20 cellular contexts compared by ENCODE assay signal in genomic region chr17:76642994-76643393, GRCh38. TPM values are rescaled to one million over a fixed set of nuclear protein-coding genes. Genes with fewer than 3 reads are reported as not detected.
DNase-seq lines count a peak whose midpoint lies in the region; ATAC-seq and TF ChIP-seq lines count a peak whose summit lies in the region.
"Had no signal": no experiment of that assay in that cellular context is flagged by ENCODE, and none has a peak within 500 bp of the region (broad histone marks: within the 10 kb centered on the region; RNA-seq: fewer than 3 reads in every experiment).

No MANE protein-coding gene starts in this region.

- H3K4me1 ChIP-seq in hepatocyte (ENCODE audit: insufficient read depth) (peaks cover 32% of the 10 kb centered on the region), transverse colon (peaks cover 0 to 38% (median 17%) of the 10 kb centered on the region in 4 donors)
- H3K4me1 ChIP-seq: tibial nerve had no signal

- H3K9me2 ChIP-seq in hepatocyte (replicated peaks; ENCODE audit: insufficient read depth), result no peaks in the 10 kb centered on the region

- in situ Hi-C loops in transverse colon (cut with MboI; ENCODE audit: low pct_ligation_motif_present in 1 of 4, low pct_unique_long_range_greater_than_20kb in 1 of 4, low sequenced_read_pairs in 3 of 4), result no loop called here

- H2AFZ ChIP-seq in hepatocyte, result no peak overlapping the region
- H2AFZ ChIP-seq: PC-9 had no signal

- CTCF ChIA-PET in activated naive CD4-positive, alpha-beta T cell treated with anti-CD3 and anti-CD28 coated beads for 36 hours (lab: Charles Lee), result interaction anchor here (1.0 to 1.5 kb wide), 3 partner anchors 19 to 72 kb away, joined by 3 to 8 read pairs (median 4); no protein-coding TSS in a partner anchor
- CTCF ChIA-PET in activated CD4-positive, alpha-beta memory T cell treated with anti-CD3 and anti-CD28 coated beads, Interleukin-2, amount 10 ng/mL, durations not matched to agents 7 days and 5 days (lab: Charles Lee), result interaction anchor here (1.6 kb wide), 1 partner anchor 39 kb away, joined by 9 read pairs; no protein-coding TSS in a partner anchor

- H3K79me2 ChIP-seq in hepatocyte, result peaks cover 4% of the 10 kb centered on the region

- no peak for TF ChIP-seq POLR2A in transverse colon (IDR thresholded peaks at IDR 0.05)

- no peak for TF ChIP-seq EP300 in transverse colon (IDR thresholded peaks at IDR 0.05; ENCODE audit: low read depth)

- H4K20me1 ChIP-seq in hepatocyte (ENCODE audit: insufficient read depth, poor library complexity, severe bottlenecking), result no peaks in the 10 kb centered on the region

- no peak for DNase-seq in activated naive CD4-positive, alpha-beta T cell treated with anti-CD3 and anti-CD28 coated beads for 36 hours
- DNase-seq in activated naive CD4-positive, alpha-beta T cell treated with Interleukin-2 at 50 U/mL for 16 hours, result no peak
- no peak for DNase-seq in activated CD4-positive, alpha-beta memory T cell treated with anti-CD3 and anti-CD28 coated beads, Interleukin-2, amount 10 ng/mL, durations not matched to agents 7 days and 5 days
- no peak for DNase-seq in hepatocyte (ENCODE audit: low spot score)
- no peak for DNase-seq in transverse colon
- no peak for DNase-seq in GOT3 (lab: John Stamatoyannopoulos, UW)
- DNase-seq: activated CD8-positive, alpha-beta memory T cell treated with anti-CD3 and anti-CD28 coated beads, Interleukin-2, amount 50 U/mL, for 48 hours; adrenal gland; mesenchymal stem cell; NCI-H187; NCI-H510A had no signal

- no peaks in the 10 kb centered on the region for H3K27me3 Mint-ChIP-seq in activated naive CD4-positive, alpha-beta T cell treated with anti-CD3 and anti-CD28 coated beads for 36 hours (ENCODE audit: low read depth)
- peaks cover 15% of the 10 kb centered on the region for H3K27me3 Mint-ChIP-seq in activated CD4-positive, alpha-beta memory T cell treated with anti-CD3 and anti-CD28 coated beads, Interleukin-2, amount 10 ng/mL, durations not matched to agents 7 days and 5 days

- no peaks in the 10 kb centered on the region for H3K27me3 ChIP-seq in hepatocyte
- no peaks in the 10 kb centered on the region for H3K27me3 ChIP-seq in transverse colon
- H3K27me3 ChIP-seq: adrenal gland, tibial nerve had no signal

- no peak overlapping the region for H3K27ac Mint-ChIP-seq in activated naive CD4-positive, alpha-beta T cell treated with anti-CD3 and anti-CD28 coated beads for 36 hours
- H3K27ac Mint-ChIP-seq in activated CD4-positive, alpha-beta memory T cell treated with anti-CD3 and anti-CD28 coated beads, Interleukin-2, amount 10 ng/mL, durations not matched to agents 7 days and 5 days, result peak overlapping the region; percentile 49
- H3K27ac Mint-ChIP-seq: stimulated activated memory B cell treated with anti-CD40 and anti-IgM and Interleukin-4, amounts not matched to agents 10 μg/mL and 1 μg/mL and 100 μg/mL, for 72 hours had no signal

- H3K4me1 Mint-ChIP-seq in activated naive CD4-positive, alpha-beta T cell treated with anti-CD3 and anti-CD28 coated beads for 36 hours (ENCODE audit: low read depth), result peaks cover 28% of the 10 kb centered on the region
- peaks cover 22% of the 10 kb centered on the region for H3K4me1 Mint-ChIP-seq in activated CD4-positive, alpha-beta memory T cell treated with anti-CD3 and anti-CD28 coated beads, Interleukin-2, amount 10 ng/mL, durations not matched to agents 7 days and 5 days
- H3K4me1 Mint-ChIP-seq: stimulated activated memory B cell treated with anti-CD40 and anti-IgM and Interleukin-4, amounts not matched to agents 10 μg/mL and 1 μg/mL and 100 μg/mL, for 72 hours had no signal

- WGBS in hepatocyte (ENCODE audit: low lambda C conversion rate, missing lambda C conversion rate), result 86% methylated on average over 6 of the region's 6 CpGs
- 34 to 53% methylated on average over 6 of the region's 6 CpGs for WGBS in transverse colon (ENCODE audit: low coverage in 1 of 2), 2 donors

- no peak for TF ChIP-seq CTCF in hepatocyte (IDR thresholded peaks at IDR 0.05; ENCODE audit: poor library complexity)
- TF ChIP-seq CTCF in transverse colon (IDR thresholded peaks at IDR 0.05), result no peak

- POLR2A ChIA-PET in activated CD4-positive, alpha-beta memory T cell treated with anti-CD3 and anti-CD28 coated beads, Interleukin-2, amount 10 ng/mL, durations not matched to agents 7 days and 5 days (lab: Charles Lee), result interaction anchor here (0.9 to 1.1 kb wide), 2 partner anchors 29 to 85 kb away, joined by 4 to 10 read pairs; no protein-coding TSS in a partner anchor

- peak overlapping the region; percentile 91 for H3K27ac ChIP-seq in hepatocyte
- peak overlapping the region; percentile 82 to 90 (median 86) for H3K27ac ChIP-seq in transverse colon
- H3K27ac ChIP-seq: adrenal gland, PC-9 had no signal

- intact Hi-C loops in activated naive CD4-positive, alpha-beta T cell treated with anti-CD3 and anti-CD28 coated beads for 36 hours (cut with micrococcal nuclease), result loop anchor here (5.0 kb wide), 1 partner anchor 34 kb away; no protein-coding TSS in a partner anchor
- intact Hi-C loops in transverse colon (cut with DNase I; ENCODE audit: low total_unique reads), result no loop called here

- no peaks in the 10 kb centered on the region for H3K36me3 Mint-ChIP-seq in activated naive CD4-positive, alpha-beta T cell treated with anti-CD3 and anti-CD28 coated beads for 36 hours (ENCODE audit: low read depth)
- H3K36me3 Mint-ChIP-seq in activated CD4-positive, alpha-beta memory T cell treated with anti-CD3 and anti-CD28 coated beads, Interleukin-2, amount 10 ng/mL, durations not matched to agents 7 days and 5 days (ENCODE audit: low read depth), result peaks cover 2% of the 10 kb centered on the region

- H3K36me3 ChIP-seq in hepatocyte (replicated peaks; ENCODE audit: insufficient read depth, low read depth) (no peaks in the 10 kb centered on the region), transverse colon (no peaks in the 10 kb centered on the region)
- H3K36me3 ChIP-seq: adrenal gland, tibial nerve had no signal

- ATAC-seq in GM18517 (IDR thresholded peaks at IDR 0.05; ENCODE audit: unreplicated experiment) (no peak), GM19452 (IDR thresholded peaks at IDR 0.05; ENCODE audit: unreplicated experiment) (no peak)
- ATAC-seq: GM12878; stimulated activated memory B cell treated with anti-CD40 and anti-IgM and Interleukin-4, amounts not matched to agents 10 μg/mL and 1 μg/mL and 100 μg/mL, for 72 hours had no signal

- peak overlapping the region; percentile 57 for H3K4me3 Mint-ChIP-seq in activated naive CD4-positive, alpha-beta T cell treated with anti-CD3 and anti-CD28 coated beads for 36 hours
- H3K4me3 Mint-ChIP-seq in activated CD4-positive, alpha-beta memory T cell treated with anti-CD3 and anti-CD28 coated beads, Interleukin-2, amount 10 ng/mL, durations not matched to agents 7 days and 5 days, result peak overlapping the region; percentile 61
- H3K4me3 Mint-ChIP-seq: stimulated activated memory B cell treated with anti-CD40 and anti-IgM and Interleukin-4, amounts not matched to agents 10 μg/mL and 1 μg/mL and 100 μg/mL, for 72 hours had no signal

- H3K4me3 ChIP-seq in hepatocyte, result no peak overlapping the region
- H3K4me3 ChIP-seq in transverse colon, result peak overlapping the region; percentile 7 to 50 (median 48)
- H3K4me3 ChIP-seq: adrenal gland, GM12878, PC-9 had no signal

- H3K4me2 ChIP-seq in hepatocyte, result peak overlapping the region; percentile 66
- H3K4me2 ChIP-seq: PC-9 had no signal

- H3K9me3 ChIP-seq in hepatocyte (ENCODE audit: low read depth) (peaks cover 3% of the 10 kb centered on the region), transverse colon (no peaks in the 10 kb centered on the region)
- H3K9me3 ChIP-seq: tibial nerve had no signal

- H3K9me3 Mint-ChIP-seq in activated naive CD4-positive, alpha-beta T cell treated with anti-CD3 and anti-CD28 coated beads for 36 hours, result peaks cover 4% of the 10 kb centered on the region
- H3K9me3 Mint-ChIP-seq in activated CD4-positive, alpha-beta memory T cell treated with anti-CD3 and anti-CD28 coated beads, Interleukin-2, amount 10 ng/mL, durations not matched to agents 7 days and 5 days, result no peaks in the 10 kb centered on the region

RNA-seq across cellular contexts. Expression of gene ST6GALNAC1, which starts 0.6 kb away (rescaled TPM):
- total RNA-seq in activated naive CD4-positive, alpha-beta T cell treated with anti-CD3 and anti-CD28 coated beads for 36 hours, result 1 to 10 TPM; 1.1 to 1.3 TPM
- 1 to 10 TPM; 3.1 to 4.0 TPM for total RNA-seq in activated CD4-positive, alpha-beta memory T cell treated with anti-CD3 and anti-CD28 coated beads, Interleukin-2, amount 10 ng/mL, durations not matched to agents 7 days and 5 days
- 17.7 and 29.6 TPM in 2 replicates for total RNA-seq in hepatocyte
- polyA plus RNA-seq in hepatocyte, result 27.6 and 31.6 TPM in 2 replicates
- 100 to 1,000 TPM; 121 to 281 (median 182) TPM for total RNA-seq in transverse colon
- total RNA-seq: glomerular endothelial cell, HT1080, M059J had no signal
- polyA plus RNA-seq: GM12878 had no signal

RNA-seq across cellular contexts. Expression of gene ST6GALNAC2, which starts 57.3 kb away (rescaled TPM):
- total RNA-seq in activated naive CD4-positive, alpha-beta T cell treated with anti-CD3 and anti-CD28 coated beads for 36 hours, result not detected
- total RNA-seq in activated CD4-positive, alpha-beta memory T cell treated with anti-CD3 and anti-CD28 coated beads, Interleukin-2, amount 10 ng/mL, durations not matched to agents 7 days and 5 days, result under 1 TPM; 0.25 to 0.65 TPM
- total RNA-seq in hepatocyte (1.4 and 2.3 TPM in 2 replicates), transverse colon (1 to 10 TPM in 3 of 4 donors, not detected in 1; 1.4 to 4.4 (median 1.6) TPM)
- 1.8 and 2.8 TPM in 2 replicates for polyA plus RNA-seq in hepatocyte
- total RNA-seq: HT1080 had no signal
